ENCODE assay signal across 8 cellular contexts in the genomic region with DNA sequence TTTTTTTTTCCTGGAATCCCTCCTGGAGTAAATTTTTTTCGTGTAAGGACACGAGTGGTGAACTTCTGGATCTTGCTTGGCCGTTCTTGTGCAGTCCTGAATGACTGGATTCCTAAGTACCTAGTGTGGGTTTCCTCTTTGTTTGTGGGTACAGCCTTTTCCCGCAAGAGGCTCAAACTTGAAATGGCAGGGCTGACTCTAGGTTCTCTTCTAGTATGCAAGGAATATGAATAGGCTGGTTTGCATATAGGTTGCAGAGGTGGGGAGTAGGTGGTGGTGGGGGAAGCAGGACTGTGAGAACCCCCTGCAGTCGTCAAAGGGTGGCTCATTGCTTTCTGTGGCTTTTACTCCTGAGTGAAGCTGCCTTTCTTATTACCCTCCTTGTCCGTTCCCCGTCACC. TPM values are rescaled to one million over a fixed set of nuclear protein-coding genes. Genes with fewer than 3 reads are reported as not detected.
DNase-seq lines count a peak whose midpoint lies in the region; ATAC-seq and TF ChIP-seq lines count a peak whose summit lies in the region.

No MANE protein-coding gene starts in this region.

- intact Hi-C loops in activated naive CD4-positive, alpha-beta T cell treated with anti-CD3 and anti-CD28 coated beads for 36 hours (cut with micrococcal nuclease), result loop anchor here (1.0 to 2.0 kb wide), 8 partner anchors 10 to 220 kb away; a partner anchor contains a TSS

- H3K27ac ChIP-seq in coronary artery, result no peak overlapping the region

- no peaks in the 10 kb centered on the region for H3K27me3 Mint-ChIP-seq in activated naive CD4-positive, alpha-beta T cell treated with anti-CD3 and anti-CD28 coated beads for 36 hours (ENCODE audit: low read depth)

- no peak for TF ChIP-seq CTCF in coronary artery (IDR thresholded peaks at IDR 0.05)

- no peaks in the 10 kb centered on the region for H3K9me3 Mint-ChIP-seq in activated naive CD4-positive, alpha-beta T cell treated with anti-CD3 and anti-CD28 coated beads for 36 hours

- peak; percentile 83 for DNase-seq in activated naive CD4-positive, alpha-beta T cell treated with anti-CD3 and anti-CD28 coated beads for 36 hours
- DNase-seq in stimulated activated CD4-positive, alpha-beta T cell treated with anti-CD3 and anti-CD28 coated beads, TNF-alpha, amount 100 ng/mL, for 24 hours (ENCODE audit: low read depth in 3 of 3), result peak in 2 of 3 experiments; percentile 37 to 57
- no peak for DNase-seq in dedifferentiated amniotic fluid mesenchymal stem cell (ENCODE audit: extremely low spot score)
- DNase-seq in coronary artery (ENCODE audit: low spot score), result no peak
- no peak for DNase-seq in hippocampal formation (lab: John Stamatoyannopoulos, UW)
- DNase-seq in T-helper 9 cell, result no peak

- ATAC-seq in GM19395 (IDR thresholded peaks at IDR 0.05; ENCODE audit: unreplicated experiment) (peak; percentile 77), HG03095 (IDR thresholded peaks at IDR 0.05; ENCODE audit: unreplicated experiment) (peak; percentile 71)

- H3K36me3 Mint-ChIP-seq in activated naive CD4-positive, alpha-beta T cell treated with anti-CD3 and anti-CD28 coated beads for 36 hours (ENCODE audit: low read depth), result peaks cover 12% of the 10 kb centered on the region

- no peak overlapping the region for H3K4me3 ChIP-seq in coronary artery

- H3K4me1 Mint-ChIP-seq in activated naive CD4-positive, alpha-beta T cell treated with anti-CD3 and anti-CD28 coated beads for 36 hours (ENCODE audit: low read depth), result peaks cover 82% of the 10 kb centered on the region

- peak overlapping the region; percentile 72 for H3K4me3 Mint-ChIP-seq in activated naive CD4-positive, alpha-beta T cell treated with anti-CD3 and anti-CD28 coated beads for 36 hours

- CTCF ChIA-PET in activated naive CD4-positive, alpha-beta T cell treated with anti-CD3 and anti-CD28 coated beads for 36 hours (lab: Charles Lee), result interaction anchor here (0.6 to 2.2 kb wide), 11 partner anchors 9 to 207 kb away, joined by 3 to 13 read pairs (median 4); a partner anchor contains a TSS

- peak overlapping the region; percentile 78 for H3K27ac Mint-ChIP-seq in activated naive CD4-positive, alpha-beta T cell treated with anti-CD3 and anti-CD28 coated beads for 36 hours

RNA-seq across cellular contexts. Expression of a gene that starts 13.6 kb away (rescaled TPM):
- 10 to 100 TPM; 43.4 to 44.9 TPM for total RNA-seq in activated naive CD4-positive, alpha-beta T cell treated with anti-CD3 and anti-CD28 coated beads for 36 hours

RNA-seq across cellular contexts. Expression of a gene that starts 43.9 kb away (rescaled TPM):
- 1 to 10 TPM; 2.4 TPM for total RNA-seq in activated naive CD4-positive, alpha-beta T cell treated with anti-CD3 and anti-CD28 coated beads for 36 hours

Comparison
In these comparisons a context has a peak if more than half of its experiments do, and no peak if none do; other contexts are left out.
1. DNase-seq: peak in activated naive CD4-positive, alpha-beta T cell treated with anti-CD3 and anti-CD28 coated beads for 36 hours (single experiment) and stimulated activated CD4-positive, alpha-beta T cell treated with anti-CD3 and anti-CD28 coated beads, TNF-alpha, amount 100 ng/mL, for 24 hours (2 of 3); none in dedifferentiated amniotic fluid mesenchymal stem cell (single experiment), coronary artery (single experiment), hippocampal formation (0 of 2) and T-helper 9 cell (single experiment).